ENCODE assay signal across 20 cellular contexts in genomic region chr17:41985919-41986318, GRCh38.
"Had no signal": no experiment of that assay in that cellular context is flagged by ENCODE, and none has a peak within 500 bp of the region (broad histone marks: within the 10 kb centered on the region; RNA-seq: fewer than 3 reads in every experiment).

No MANE protein-coding gene starts in this region.

- H3K4me3 Mint-ChIP-seq: effector memory CD8-positive, alpha-beta T cell; natural killer cell; neural progenitor cell had no signal

- ATAC-seq: effector memory CD8-positive, alpha-beta T cell; heart right ventricle; left lobe of liver; mucosa of descending colon; natural killer cell had no signal

- H3K9ac ChIP-seq: neural progenitor cell had no signal

- H3K36me3 ChIP-seq: ovary had no signal

- H3K27me3 Mint-ChIP-seq: effector memory CD8-positive, alpha-beta T cell had no signal

- DNase-seq: effector memory CD8-positive, alpha-beta T cell; gastrocnemius medialis; heart right ventricle; hypothalamus; mammary epithelial cell; mucosa of descending colon; natural killer cell; sigmoid colon; stimulated activated CD4-positive, alpha-beta T cell treated with anti-CD3 and anti-CD28 coated beads, Interleukin-2, amount 100 ng/mL, for 24 hours; stimulated activated CD4-positive, alpha-beta T cell treated with anti-CD3 and anti-CD28 coated beads, Interleukin-4, amount 100 ng/mL, for 4 hours; stimulated activated naive CD4-positive, alpha-beta T cell treated with Interleukin-2 at 50 U/mL for 16 hours; transverse colon had no signal

- H3K4me2 ChIP-seq: neural progenitor cell had no signal

- H3K27ac ChIP-seq: epithelial cell of prostate, esophagus muscularis mucosa, gastrocnemius medialis, heart right ventricle, neural progenitor cell, ovary, right atrium auricular region, sigmoid colon, skin epidermis, thoracic aorta, transverse colon had no signal

- H3K9me3 Mint-ChIP-seq: effector memory CD8-positive, alpha-beta T cell; natural killer cell; neural progenitor cell had no signal

- H2AFZ ChIP-seq: neural progenitor cell had no signal

- H3K27ac Mint-ChIP-seq: neural progenitor cell had no signal

- H3K4me3 ChIP-seq: esophagus muscularis mucosa, gastrocnemius medialis, heart right ventricle, mucosa of descending colon, neural progenitor cell, ovary, right atrium auricular region, sigmoid colon, skin epidermis, thoracic aorta, transverse colon had no signal

- H3K27me3 ChIP-seq: esophagus muscularis mucosa, gastrocnemius medialis, heart right ventricle, neural progenitor cell, ovary, right atrium auricular region, sigmoid colon, transverse colon had no signal

- H3K9me3 ChIP-seq: esophagus muscularis mucosa, gastrocnemius medialis, heart right ventricle, mucosa of descending colon, ovary, right atrium auricular region, sigmoid colon, thoracic aorta, transverse colon had no signal

- H3K4me1 ChIP-seq: esophagus muscularis mucosa, heart right ventricle, neural progenitor cell, right atrium auricular region had no signal
